ENCODE assay signal across 14 cellular contexts in the genomic region with DNA sequence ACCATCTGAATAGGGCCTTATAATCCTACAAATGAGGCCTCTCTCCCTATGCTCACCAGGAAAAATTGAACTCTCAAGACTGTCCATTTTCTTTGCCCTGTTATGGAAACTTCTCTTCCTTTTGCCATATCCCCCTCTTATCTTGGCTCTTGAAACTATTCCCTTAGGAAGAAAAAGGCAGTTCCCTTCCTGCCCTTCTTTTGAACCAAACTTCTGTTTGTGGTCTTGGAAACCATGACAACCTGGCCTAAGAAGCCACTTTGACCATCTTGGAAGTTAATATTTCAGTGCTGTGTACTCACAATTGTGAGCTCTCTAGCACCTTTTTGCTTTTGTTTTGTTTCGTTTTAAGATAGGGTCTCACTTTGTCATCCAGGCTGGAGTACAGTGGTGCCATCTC. TPM values are rescaled to one million over a fixed set of nuclear protein-coding genes. Genes with fewer than 3 reads are reported as not detected.
DNase-seq lines count a peak whose midpoint lies in the region; ATAC-seq and TF ChIP-seq lines count a peak whose summit lies in the region.
"Had no signal": no experiment of that assay in that cellular context is flagged by ENCODE, and none has a peak within 500 bp of the region (broad histone marks: within the 10 kb centered on the region; RNA-seq: fewer than 3 reads in every experiment).

No MANE protein-coding gene starts in this region.

- peaks cover 78 to 94% (median 86%) of the 10 kb centered on the region in 3 donors for H3K4me1 Mint-ChIP-seq in CD8-positive, alpha-beta memory T cell

- no peaks in the 10 kb centered on the region for H3K36me3 ChIP-seq in CD8-positive, alpha-beta memory T cell (ENCODE audit: insufficient read depth, low read length)
- H3K36me3 ChIP-seq in gastrocnemius medialis = no peaks in the 10 kb centered on the region
- H3K36me3 ChIP-seq: HAP-1 had no signal

- no peaks in the 10 kb centered on the region for H3K27me3 ChIP-seq in CD8-positive, alpha-beta memory T cell (ENCODE audit: insufficient read depth, low read length, poor library complexity, severe bottlenecking)
- H3K27me3 ChIP-seq in right cardiac atrium (ENCODE audit: control insufficient read depth, insufficient read depth) (no peaks in the 10 kb centered on the region), gastrocnemius medialis (no peaks in the 10 kb centered on the region)

- CTCF ChIA-PET in CD8-positive, alpha-beta memory T cell (lab: Charles Lee) = interaction anchor here (1.5 kb wide), 1 partner anchor 14 kb away, joined by 8 read pairs; no protein-coding TSS in a partner anchor

- 36% methylated on average over 1 of the region's 1 CpG for WGBS in right cardiac atrium

- peaks cover 0 to 43% (median 19%) of the 10 kb centered on the region in 3 donors for H3K36me3 Mint-ChIP-seq in CD8-positive, alpha-beta memory T cell
- H3K36me3 Mint-ChIP-seq: activated naive CD4-positive, alpha-beta T cell treated with anti-CD3 and anti-CD28 coated beads, Interleukin-2, amount 50 U/mL, for 72 hours had no signal

- no peaks in the 10 kb centered on the region for H3K9me3 ChIP-seq in CD8-positive, alpha-beta memory T cell (ENCODE audit: low read length)
- H3K9me3 ChIP-seq in right cardiac atrium (ENCODE audit: control insufficient read depth, low read length) (no peaks in the 10 kb centered on the region), gastrocnemius medialis (no peaks in the 10 kb centered on the region)
- H3K9me3 ChIP-seq: HAP-1 had no signal

- H3K27ac ChIP-seq in CD8-positive, alpha-beta memory T cell (ENCODE audit: low read depth, low read length) = no peak overlapping the region
- H3K27ac ChIP-seq in right cardiac atrium (ENCODE audit: low read length) (peak overlapping the region; percentile 85), gastrocnemius medialis (peak overlapping the region; percentile 31 to 56 (median 50))
- H3K27ac ChIP-seq: SK-N-MC had no signal

- TF ChIP-seq POLR2A in gastrocnemius medialis (IDR thresholded peaks at IDR 0.05) = no peak

- ATAC-seq in right cardiac atrium = peak; percentile 45 to 73
- no peak for ATAC-seq in gastrocnemius medialis
- ATAC-seq in HG02610 (IDR thresholded peaks at IDR 0.05; ENCODE audit: unreplicated experiment) = no peak
- ATAC-seq: activated naive CD4-positive, alpha-beta T cell treated with anti-CD3 and anti-CD28 coated beads, Interleukin-2, amount 50 U/mL, for 72 hours; naive thymus-derived CD4-positive, alpha-beta T cell had no signal

- H3K4me3 Mint-ChIP-seq in CD8-positive, alpha-beta memory T cell = peak overlapping the region in 1 of 7 donors; percentile 51

- H3K27me3 Mint-ChIP-seq in CD8-positive, alpha-beta memory T cell = no peaks in the 10 kb centered on the region
- H3K27me3 Mint-ChIP-seq: naive thymus-derived CD4-positive, alpha-beta T cell had no signal

- intact Hi-C loops in right cardiac atrium (cut with DNase I) (no loop called here), gastrocnemius medialis (cut with DNase I; ENCODE audit: low total_unique reads) (loop anchor here (2.0 to 10.0 kb wide), 2 partner anchors 16 to 108 kb away; no protein-coding TSS in a partner anchor)

- no peak overlapping the region for H3K4me3 ChIP-seq in CD8-positive, alpha-beta memory T cell (ENCODE audit: low read length)
- H3K4me3 ChIP-seq in choroid plexus epithelial cell (ENCODE audit: low read depth, low read length) (no peak overlapping the region), right cardiac atrium (ENCODE audit: low read length) (no peak overlapping the region), gastrocnemius medialis (no peak overlapping the region)
- H3K4me3 ChIP-seq: HAP-1, SK-N-MC had no signal

- H3K9me3 Mint-ChIP-seq in CD8-positive, alpha-beta memory T cell = no peaks in the 10 kb centered on the region
- H3K9me3 Mint-ChIP-seq: activated naive CD4-positive, alpha-beta T cell treated with anti-CD3 and anti-CD28 coated beads, Interleukin-2, amount 50 U/mL, for 72 hours; naive thymus-derived CD4-positive, alpha-beta T cell had no signal

- POLR2A ChIA-PET in CD8-positive, alpha-beta memory T cell (lab: Charles Lee) = interaction anchor here (0.6 kb wide), 1 partner anchor 56 kb away, joined by 6 read pairs; no protein-coding TSS in a partner anchor

- in situ Hi-C loops in gastrocnemius medialis (cut with MboI; ENCODE audit: low sequenced_read_pairs in 4 of 4) = no loop called here

- H3K4me1 ChIP-seq in CD8-positive, alpha-beta memory T cell (ENCODE audit: insufficient read depth, low read length) = peaks cover 36% of the 10 kb centered on the region
- H3K4me1 ChIP-seq in right cardiac atrium (ENCODE audit: control insufficient read depth, insufficient read depth, low read length) = peaks cover 29% of the 10 kb centered on the region
- H3K4me1 ChIP-seq in gastrocnemius medialis = peaks cover 46 to 49% of the 10 kb centered on the region in 2 donors

- no peak for TF ChIP-seq CTCF in choroid plexus epithelial cell (conservative IDR thresholded peaks at IDR 0.05; ENCODE audit: low read depth, low read length)
- TF ChIP-seq CTCF in gastrocnemius medialis (IDR thresholded peaks at IDR 0.05 in 4 of 5, conservative IDR thresholded peaks at IDR 0.05 in 1 of 5) = no peak

- H3K27ac Mint-ChIP-seq in CD8-positive, alpha-beta memory T cell = peak overlapping the region in 6 of 8 donors; percentile 48 to 82 (median 67)

- DNase-seq in CD8-positive, alpha-beta memory T cell = no peak
- DNase-seq in choroid plexus epithelial cell (ENCODE audit: low read depth) (peak; percentile 25), right cardiac atrium (no peak), gastrocnemius medialis (no peak), NCI-H1417 treated with DMSO at 0.1 percent for 48 hours (lab: John Stamatoyannopoulos, UW) (no peak), NCI-H774 (lab: John Stamatoyannopoulos, UW) (no peak)
- no peak for DNase-seq in activated CD4-positive, alpha-beta T cell treated with anti-CD3 and anti-CD28 coated beads, Interleukin-2, amount 50 U/mL, for 1 hour
- DNase-seq: naive thymus-derived CD4-positive, alpha-beta T cell; NCI-H2081 treated with DMSO at 0.1 percent for 48 hours; NK-92 treated with Interleukin-12 subunit alpha and Interleukin-12 subunit beta, amount 100 ng/mL, for 24 hours had no signal

RNA-seq across cellular contexts. Expression of a gene that starts 40.0 kb away (rescaled TPM):
- 10 to 100 TPM; 26.8 to 28.9 TPM for total RNA-seq in CD8-positive, alpha-beta memory T cell
- polyA plus RNA-seq in CD8-positive, alpha-beta memory T cell = 37.7 TPM
- 100 to 1,000 TPM in 3 of 4 donors, 10 to 100 TPM in 1; 97.0 to 132 (median 112) TPM for total RNA-seq in right cardiac atrium
- 65.7 TPM for polyA plus RNA-seq in right cardiac atrium
- total RNA-seq in gastrocnemius medialis = 10 to 100 TPM in 3 of 4 donors, 1 to 10 TPM in 1; 9.3 to 19.0 (median 12.0) TPM

Comparison
In these comparisons a context has a peak if more than half of its experiments do, and no peak if none do; other contexts are left out.
1. ATAC-seq: peak in right cardiac atrium (2 of 2); none in gastrocnemius medialis (0 of 2) and HG02610 (single experiment).